Comparison of ENCODE assay signal across 8 cellular contexts in genomic region chr6:170305772-170306323, GRCh38. TPM values are rescaled to one million over a fixed set of nuclear protein-coding genes. Genes with fewer than 3 reads are reported as not detected.
DNase-seq lines count a peak whose midpoint lies in the region; ATAC-seq lines count a peak whose summit lies in the region.

No MANE protein-coding gene starts in this region.

- peaks cover 35% of the 10 kb centered on the region for H3K27me3 ChIP-seq in iPS-18a (ENCODE audit: control insufficient read depth, insufficient read depth, low read length)
- H3K27me3 ChIP-seq in subcutaneous abdominal adipose tissue (ENCODE audit: control insufficient read depth in 5 of 5, insufficient read depth in 4 of 5, low read length in 5 of 5) = no peaks in the 10 kb centered on the region

- H3K27me3 Mint-ChIP-seq in stimulated activated naive CD8-positive, alpha-beta T cell treated with anti-CD3 and anti-CD28 coated beads, Interleukin-15, Interleukin-2, amounts not matched to agents 100 ng/mL and 50 ng/mL, for 24 hours = peaks cover 12% of the 10 kb centered on the region
- H3K27me3 Mint-ChIP-seq in activated CD4-positive, alpha-beta memory T cell treated with anti-CD3 and anti-CD28 coated beads, Interleukin-2, amount 10 ng/mL, durations not matched to agents 7 days and 5 days = peaks cover 22% of the 10 kb centered on the region

- POLR2A ChIA-PET in activated CD4-positive, alpha-beta memory T cell treated with anti-CD3 and anti-CD28 coated beads, Interleukin-2, amount 10 ng/mL, durations not matched to agents 7 days and 5 days (lab: Charles Lee) = interaction anchor here (0.7 to 1.7 kb wide), 5 partner anchors 11 to 278 kb away, joined by 3 to 5 read pairs (median 3); partner anchors contain the start of gene PDCD2

- H3K4me1 Mint-ChIP-seq in stimulated activated naive CD8-positive, alpha-beta T cell treated with anti-CD3 and anti-CD28 coated beads, Interleukin-15, Interleukin-2, amounts not matched to agents 100 ng/mL and 50 ng/mL, for 24 hours (ENCODE audit: low read depth) = peaks cover 38% of the 10 kb centered on the region
- H3K4me1 Mint-ChIP-seq in activated CD4-positive, alpha-beta memory T cell treated with anti-CD3 and anti-CD28 coated beads, Interleukin-2, amount 10 ng/mL, durations not matched to agents 7 days and 5 days = peaks cover 26% of the 10 kb centered on the region

- CTCF ChIA-PET in activated CD4-positive, alpha-beta memory T cell treated with anti-CD3 and anti-CD28 coated beads, Interleukin-2, amount 10 ng/mL, durations not matched to agents 7 days and 5 days (lab: Charles Lee) = no interaction called here

- DNase-seq in stimulated activated naive CD8-positive, alpha-beta T cell treated with anti-CD3 and anti-CD28 coated beads, Interleukin-15, Interleukin-2, amounts not matched to agents 100 U/mL and 50 U/mL, for 24 hours = no peak
- no peak for DNase-seq in activated CD4-positive, alpha-beta memory T cell treated with anti-CD3 and anti-CD28 coated beads, Interleukin-2, amount 10 ng/mL, durations not matched to agents 7 days and 5 days
- DNase-seq in NCI-H774 (lab: John Stamatoyannopoulos, UW) = no peak

- H3K4me3 ChIP-seq in iPS-18a (ENCODE audit: low read length) = peak overlapping the region; percentile 82
- peak overlapping the region; percentile 80 to 97 (median 90) for H3K4me3 ChIP-seq in subcutaneous abdominal adipose tissue (ENCODE audit: low read depth in 1 of 5, low read length in 5 of 5)

- peaks cover 19% of the 10 kb centered on the region for H3K36me3 Mint-ChIP-seq in stimulated activated naive CD8-positive, alpha-beta T cell treated with anti-CD3 and anti-CD28 coated beads, Interleukin-15, Interleukin-2, amounts not matched to agents 100 ng/mL and 50 ng/mL, for 24 hours (ENCODE audit: low read depth)
- H3K36me3 Mint-ChIP-seq in activated CD4-positive, alpha-beta memory T cell treated with anti-CD3 and anti-CD28 coated beads, Interleukin-2, amount 10 ng/mL, durations not matched to agents 7 days and 5 days (ENCODE audit: low read depth) = peaks cover 24% of the 10 kb centered on the region

- ATAC-seq in stimulated activated naive CD8-positive, alpha-beta T cell treated with anti-CD3 and anti-CD28 coated beads, Interleukin-15, Interleukin-2, amounts not matched to agents 100 U/mL and 50 U/mL, for 24 hours = no peak
- ATAC-seq in GM18498 (IDR thresholded peaks at IDR 0.05; ENCODE audit: unreplicated experiment) (no peak), HG03457 (IDR thresholded peaks at IDR 0.05; ENCODE audit: unreplicated experiment) (no peak)

- H3K9me3 ChIP-seq in iPS-18a (ENCODE audit: control insufficient read depth, low read depth, low read length) = peaks cover 9% of the 10 kb centered on the region
- no peaks in the 10 kb centered on the region for H3K9me3 ChIP-seq in subcutaneous abdominal adipose tissue (ENCODE audit: control insufficient read depth in 5 of 5, low read length in 5 of 5)

- peaks cover 8% of the 10 kb centered on the region for H3K4me1 ChIP-seq in iPS-18a (ENCODE audit: control insufficient read depth, low read depth, low read length)
- H3K4me1 ChIP-seq in subcutaneous abdominal adipose tissue (ENCODE audit: control insufficient read depth in 5 of 5, insufficient read depth in 5 of 5, low read length in 5 of 5) = peaks cover 9 to 37% (median 33%) of the 10 kb centered on the region in 5 donors

- H3K27ac ChIP-seq in iPS-18a (ENCODE audit: low read length) (no peak overlapping the region), subcutaneous abdominal adipose tissue (ENCODE audit: low read depth, low read length) (peak overlapping the region; percentile 64)

- H3K36me3 ChIP-seq in iPS-18a (ENCODE audit: control insufficient read depth, low read depth, low read length) (no peaks in the 10 kb centered on the region), subcutaneous abdominal adipose tissue (ENCODE audit: control insufficient read depth in 5 of 5, insufficient read depth in 5 of 5, low read length in 5 of 5) (no peaks in the 10 kb centered on the region)

- peak overlapping the region; percentile 31 for H3K27ac Mint-ChIP-seq in stimulated activated naive CD8-positive, alpha-beta T cell treated with anti-CD3 and anti-CD28 coated beads, Interleukin-15, Interleukin-2, amounts not matched to agents 100 ng/mL and 50 ng/mL, for 24 hours
- H3K27ac Mint-ChIP-seq in activated CD4-positive, alpha-beta memory T cell treated with anti-CD3 and anti-CD28 coated beads, Interleukin-2, amount 10 ng/mL, durations not matched to agents 7 days and 5 days = no peak overlapping the region

- H3K4me3 Mint-ChIP-seq in stimulated activated naive CD8-positive, alpha-beta T cell treated with anti-CD3 and anti-CD28 coated beads, Interleukin-15, Interleukin-2, amounts not matched to agents 100 ng/mL and 50 ng/mL, for 24 hours = peak overlapping the region; percentile 99
- peak overlapping the region; percentile 67 for H3K4me3 Mint-ChIP-seq in activated CD4-positive, alpha-beta memory T cell treated with anti-CD3 and anti-CD28 coated beads, Interleukin-2, amount 10 ng/mL, durations not matched to agents 7 days and 5 days

- H3K9me3 Mint-ChIP-seq in stimulated activated naive CD8-positive, alpha-beta T cell treated with anti-CD3 and anti-CD28 coated beads, Interleukin-15, Interleukin-2, amounts not matched to agents 100 ng/mL and 50 ng/mL, for 24 hours = peaks cover 7% of the 10 kb centered on the region
- H3K9me3 Mint-ChIP-seq in activated CD4-positive, alpha-beta memory T cell treated with anti-CD3 and anti-CD28 coated beads, Interleukin-2, amount 10 ng/mL, durations not matched to agents 7 days and 5 days = peaks cover 5% of the 10 kb centered on the region

- H3K9ac ChIP-seq in iPS-18a (ENCODE audit: low read length) = peak overlapping the region; percentile 49
- peak overlapping the region in 4 of 5 donors; percentile 69 to 79 (median 72) for H3K9ac ChIP-seq in subcutaneous abdominal adipose tissue (ENCODE audit: low read length in 5 of 5)

RNA-seq across cellular contexts. Expression of gene FAM120B, which starts 0.7 kb away (rescaled TPM):
- 10 to 100 TPM; 23.9 to 25.0 TPM for total RNA-seq in activated CD4-positive, alpha-beta memory T cell treated with anti-CD3 and anti-CD28 coated beads, Interleukin-2, amount 10 ng/mL, durations not matched to agents 7 days and 5 days

RNA-seq across cellular contexts. Expression of gene DLL1, which starts 15.0 kb away (rescaled TPM):
- total RNA-seq in activated CD4-positive, alpha-beta memory T cell treated with anti-CD3 and anti-CD28 coated beads, Interleukin-2, amount 10 ng/mL, durations not matched to agents 7 days and 5 days = under 1 TPM in 1 of 2 experiments, not detected in 1; 0.20 TPM
